Comparison of ENCODE assay signal across 11 cellular contexts in genomic region chr4:81652069-81652478, GRCh38.
DNase-seq lines count a peak whose midpoint lies in the region; ATAC-seq and TF ChIP-seq lines count a peak whose summit lies in the region.
"Had no signal": no experiment of that assay in that cellular context is flagged by ENCODE, and none has a peak within 500 bp of the region (broad histone marks: within the 10 kb centered on the region; RNA-seq: fewer than 3 reads in every experiment).

No MANE protein-coding gene starts in this region.

- peak overlapping the region; percentile 84 for H3K27ac Mint-ChIP-seq in activated CD4-positive, alpha-beta memory T cell treated with anti-CD3 and anti-CD28 coated beads for 36 hours
- H3K27ac Mint-ChIP-seq in activated CD4-positive, alpha-beta memory T cell treated with anti-CD3 and anti-CD28 coated beads, Interleukin-2, amount 10 ng/mL, durations not matched to agents 7 days and 5 days: no peak overlapping the region
- H3K27ac Mint-ChIP-seq in activated T-helper 2 cell treated with anti-CD3 and anti-CD28 coated beads, Interferon-gamma antibody, Interleukin-2, Interleukin-4, amounts not matched to agents 10 μg/mL and 5 μg/mL and 100 μg/mL, durations not matched to agents 14 hours and 24 hours and 36 hours: peak overlapping the region; percentile 36
- peak overlapping the region; percentile 77 for H3K27ac Mint-ChIP-seq in stimulated activated naive B cell treated with anti-CD40 and anti-IgM and Interleukin-4, amounts not matched to agents 10 μg/mL and 1 μg/mL and 100 μg/mL, for 72 hours
- H3K27ac Mint-ChIP-seq in T-helper 17 cell: no peak overlapping the region

- no peaks in the 10 kb centered on the region for H3K9me3 Mint-ChIP-seq in activated CD4-positive, alpha-beta memory T cell treated with anti-CD3 and anti-CD28 coated beads for 36 hours
- no peaks in the 10 kb centered on the region for H3K9me3 Mint-ChIP-seq in activated CD4-positive, alpha-beta memory T cell treated with anti-CD3 and anti-CD28 coated beads, Interleukin-2, amount 10 ng/mL, durations not matched to agents 7 days and 5 days
- H3K9me3 Mint-ChIP-seq in activated T-helper 2 cell treated with anti-CD3 and anti-CD28 coated beads, Interferon-gamma antibody, Interleukin-2, Interleukin-4, amounts not matched to agents 10 μg/mL and 5 μg/mL and 100 μg/mL, durations not matched to agents 14 hours and 24 hours and 36 hours: no peaks in the 10 kb centered on the region
- H3K9me3 Mint-ChIP-seq in stimulated activated naive B cell treated with anti-CD40 and anti-IgM and Interleukin-4, amounts not matched to agents 10 μg/mL and 1 μg/mL and 100 μg/mL, for 72 hours: no peaks in the 10 kb centered on the region

- H3K9ac ChIP-seq in mesendoderm (ENCODE audit: low read length): no peak overlapping the region

- H3K36me3 Mint-ChIP-seq in activated CD4-positive, alpha-beta memory T cell treated with anti-CD3 and anti-CD28 coated beads for 36 hours: no peaks in the 10 kb centered on the region
- H3K36me3 Mint-ChIP-seq in activated CD4-positive, alpha-beta memory T cell treated with anti-CD3 and anti-CD28 coated beads, Interleukin-2, amount 10 ng/mL, durations not matched to agents 7 days and 5 days (ENCODE audit: low read depth): no peaks in the 10 kb centered on the region
- H3K36me3 Mint-ChIP-seq in activated T-helper 2 cell treated with anti-CD3 and anti-CD28 coated beads, Interferon-gamma antibody, Interleukin-2, Interleukin-4, amounts not matched to agents 10 μg/mL and 5 μg/mL and 100 μg/mL, durations not matched to agents 14 hours and 24 hours and 36 hours (ENCODE audit: low read depth): no peaks in the 10 kb centered on the region
- no peaks in the 10 kb centered on the region for H3K36me3 Mint-ChIP-seq in stimulated activated naive B cell treated with anti-CD40 and anti-IgM and Interleukin-4, amounts not matched to agents 10 μg/mL and 1 μg/mL and 100 μg/mL, for 72 hours
- H3K36me3 Mint-ChIP-seq in T-helper 17 cell (ENCODE audit: low read depth): no peaks in the 10 kb centered on the region

- peaks cover 57% of the 10 kb centered on the region for H3K4me1 Mint-ChIP-seq in activated CD4-positive, alpha-beta memory T cell treated with anti-CD3 and anti-CD28 coated beads for 36 hours (ENCODE audit: low read depth)
- peaks cover 23% of the 10 kb centered on the region for H3K4me1 Mint-ChIP-seq in activated CD4-positive, alpha-beta memory T cell treated with anti-CD3 and anti-CD28 coated beads, Interleukin-2, amount 10 ng/mL, durations not matched to agents 7 days and 5 days
- H3K4me1 Mint-ChIP-seq in activated T-helper 2 cell treated with anti-CD3 and anti-CD28 coated beads, Interferon-gamma antibody, Interleukin-2, Interleukin-4, amounts not matched to agents 10 μg/mL and 5 μg/mL and 100 μg/mL, durations not matched to agents 14 hours and 24 hours and 36 hours (ENCODE audit: low read depth): peaks cover 46% of the 10 kb centered on the region
- peaks cover 38 to 73% of the 10 kb centered on the region in 2 donors for H3K4me1 Mint-ChIP-seq in stimulated activated naive B cell treated with anti-CD40 and anti-IgM and Interleukin-4, amounts not matched to agents 10 μg/mL and 1 μg/mL and 100 μg/mL, for 72 hours
- peaks cover 12% of the 10 kb centered on the region for H3K4me1 Mint-ChIP-seq in T-helper 17 cell

- TF ChIP-seq EP300 in tibial nerve (IDR thresholded peaks at IDR 0.05): no peak

- no peak for TF ChIP-seq POLR2A in tibial nerve (IDR thresholded peaks at IDR 0.05)

- CTCF ChIA-PET in activated CD4-positive, alpha-beta memory T cell treated with anti-CD3 and anti-CD28 coated beads for 36 hours (lab: Charles Lee): interaction anchor here (0.8 to 1.4 kb wide), 4 partner anchors 13 to 185 kb away, joined by 3 to 4 read pairs (median 3); partner anchors contain the start of gene RASGEF1B
- CTCF ChIA-PET in activated CD4-positive, alpha-beta memory T cell treated with anti-CD3 and anti-CD28 coated beads, Interleukin-2, amount 10 ng/mL, durations not matched to agents 7 days and 5 days (lab: Charles Lee): interaction anchor here (1.5 kb wide), 1 partner anchor 181 kb away, joined by 3 read pairs; the partner anchor contains the start of gene RASGEF1B

- intact Hi-C loops in activated CD4-positive, alpha-beta memory T cell treated with anti-CD3 and anti-CD28 coated beads for 36 hours (cut with micrococcal nuclease): loop anchor here (1.0 to 5.0 kb wide), 3 partner anchors 14 to 180 kb away; partner anchors contain the start of gene RASGEF1B
- intact Hi-C loops in activated T-helper 2 cell treated with anti-CD3 and anti-CD28 coated beads, Interferon-gamma antibody, Interleukin-2, Interleukin-4, amounts not matched to agents 10 μg/mL and 5 μg/mL and 100 μg/mL, durations not matched to agents 14 hours and 24 hours and 36 hours (cut with micrococcal nuclease): loop anchor here (5.0 kb wide), 1 partner anchor 160 kb away; no protein-coding TSS in a partner anchor
- intact Hi-C loops in left ventricle myocardium inferior (cut with micrococcal nuclease): no loop called here

- H4K8ac ChIP-seq in mesendoderm (ENCODE audit: low read depth, low read length): no peak overlapping the region

- no peak overlapping the region for H3K4me3 Mint-ChIP-seq in activated CD4-positive, alpha-beta memory T cell treated with anti-CD3 and anti-CD28 coated beads for 36 hours
- H3K4me3 Mint-ChIP-seq in activated CD4-positive, alpha-beta memory T cell treated with anti-CD3 and anti-CD28 coated beads, Interleukin-2, amount 10 ng/mL, durations not matched to agents 7 days and 5 days: no peak overlapping the region
- H3K4me3 Mint-ChIP-seq in activated T-helper 2 cell treated with anti-CD3 and anti-CD28 coated beads, Interferon-gamma antibody, Interleukin-2, Interleukin-4, amounts not matched to agents 10 μg/mL and 5 μg/mL and 100 μg/mL, durations not matched to agents 14 hours and 24 hours and 36 hours (ENCODE audit: low read depth): no peak overlapping the region
- peak overlapping the region; percentile 12 to 20 for H3K4me3 Mint-ChIP-seq in stimulated activated naive B cell treated with anti-CD40 and anti-IgM and Interleukin-4, amounts not matched to agents 10 μg/mL and 1 μg/mL and 100 μg/mL, for 72 hours
- no peak overlapping the region for H3K4me3 Mint-ChIP-seq in T-helper 17 cell

- H2BK15ac ChIP-seq in mesendoderm (replicated peaks; ENCODE audit: low read depth): peak overlapping the region; percentile 21

- H3K23ac ChIP-seq in mesendoderm (ENCODE audit: low read length): no peak overlapping the region

- no peak overlapping the region for H3K4me3 ChIP-seq in mesendoderm (ENCODE audit: low read length)
- H3K4me3 ChIP-seq in left ventricle myocardium inferior: no peak overlapping the region
- H3K4me3 ChIP-seq in tibial nerve: no peak overlapping the region
- H3K4me3 ChIP-seq: cardiac muscle cell had no signal

- ATAC-seq in stimulated activated naive B cell treated with anti-CD40 and anti-IgM and Interleukin-4, amounts not matched to agents 10 μg/mL and 1 μg/mL and 100 μg/mL, for 72 hours (replicated peaks): peak; percentile 18 to 28
- no peak for ATAC-seq in T-helper 17 cell
- ATAC-seq: left ventricle myocardium superior had no signal

- H3K27ac ChIP-seq in mesendoderm (ENCODE audit: low read depth, low read length) (peak overlapping the region; percentile 45), left ventricle myocardium inferior (replicated peaks) (no peak overlapping the region), tibial nerve (no peak overlapping the region)
- H3K27ac ChIP-seq: cardiac muscle cell had no signal

- POLR2A ChIA-PET in activated CD4-positive, alpha-beta memory T cell treated with anti-CD3 and anti-CD28 coated beads for 36 hours (lab: Charles Lee): interaction anchor here (0.8 to 2.9 kb wide), 4 partner anchors 44 to 187 kb away, joined by 3 to 10 read pairs (median 3); partner anchors contain the start of gene RASGEF1B
- POLR2A ChIA-PET in activated CD4-positive, alpha-beta memory T cell treated with anti-CD3 and anti-CD28 coated beads, Interleukin-2, amount 10 ng/mL, durations not matched to agents 7 days and 5 days (lab: Charles Lee): no interaction called here

- no peak overlapping the region for H4K5ac ChIP-seq in mesendoderm (ENCODE audit: low read length)

- peak overlapping the region; percentile 24 for H3K4ac ChIP-seq in mesendoderm (ENCODE audit: low read depth, low read length)

- H3K27me3 ChIP-seq in mesendoderm (ENCODE audit: insufficient read depth, low read length, poor library complexity) (no peaks in the 10 kb centered on the region), left ventricle myocardium inferior (ENCODE audit: low read depth) (no peaks in the 10 kb centered on the region), tibial nerve (no peaks in the 10 kb centered on the region)
- H3K27me3 ChIP-seq: cardiac muscle cell had no signal

- H3K4me2 ChIP-seq in mesendoderm (ENCODE audit: low read length): no peak overlapping the region

- peak; percentile 23 for DNase-seq in activated CD4-positive, alpha-beta memory T cell treated with anti-CD3 and anti-CD28 coated beads for 36 hours
- DNase-seq in activated CD4-positive, alpha-beta memory T cell treated with anti-CD3 and anti-CD28 coated beads, Interleukin-2, amount 10 ng/mL, durations not matched to agents 7 days and 5 days: no peak
- DNase-seq in activated T-helper 2 cell treated with anti-CD3 and anti-CD28 coated beads, Interferon-gamma antibody, Interleukin-2, Interleukin-4, amounts not matched to agents 10 μg/mL and 5 μg/mL and 100 μg/mL, durations not matched to agents 14 hours and 24 hours and 36 hours (ENCODE audit: low spot score): no peak
- DNase-seq in mesendoderm (no peak), T-helper 17 cell (no peak), left ventricle myocardium inferior (no peak), tibial nerve (ENCODE audit: low spot score in 2 of 2) (no peak)
- DNase-seq in stimulated activated naive B cell treated with anti-CD40 and anti-IgM and Interleukin-4, amounts not matched to agents 10 μg/mL and 1 μg/mL and 100 μg/mL, for 72 hours: no peak
- DNase-seq: left ventricle myocardium superior, NCI-H187 had no signal

- H2BK120ac ChIP-seq in mesendoderm (ENCODE audit: low read depth, low read length): peak overlapping the region; percentile 3

- H3K79me1 ChIP-seq in mesendoderm (ENCODE audit: low read length): no peaks in the 10 kb centered on the region

- H3K56ac ChIP-seq in mesendoderm (ENCODE audit: low read length): peak overlapping the region; percentile 47

- H3K27me3 Mint-ChIP-seq in activated CD4-positive, alpha-beta memory T cell treated with anti-CD3 and anti-CD28 coated beads for 36 hours: no peaks in the 10 kb centered on the region
- no peaks in the 10 kb centered on the region for H3K27me3 Mint-ChIP-seq in activated CD4-positive, alpha-beta memory T cell treated with anti-CD3 and anti-CD28 coated beads, Interleukin-2, amount 10 ng/mL, durations not matched to agents 7 days and 5 days
- H3K27me3 Mint-ChIP-seq in activated T-helper 2 cell treated with anti-CD3 and anti-CD28 coated beads, Interferon-gamma antibody, Interleukin-2, Interleukin-4, amounts not matched to agents 10 μg/mL and 5 μg/mL and 100 μg/mL, durations not matched to agents 14 hours and 24 hours and 36 hours (ENCODE audit: low read depth): no peaks in the 10 kb centered on the region
- no peaks in the 10 kb centered on the region for H3K27me3 Mint-ChIP-seq in stimulated activated naive B cell treated with anti-CD40 and anti-IgM and Interleukin-4, amounts not matched to agents 10 μg/mL and 1 μg/mL and 100 μg/mL, for 72 hours
- H3K27me3 Mint-ChIP-seq in T-helper 17 cell: no peaks in the 10 kb centered on the region

- peak overlapping the region; percentile 99 for H3K18ac ChIP-seq in mesendoderm (ENCODE audit: low read length)

- WGBS in mesendoderm (ENCODE audit: extremely low coverage, insufficient coverage, low lambda C conversion rate): no CpG with 5 or more reads among the region's 2 CpGs
- 57 to 68% methylated on average over 2 of the region's 2 CpGs for whole genome bisulfite sequencing in tibial nerve, 2 donors

- H2AK5ac ChIP-seq in mesendoderm (ENCODE audit: low read length): peak overlapping the region; percentile 50

- H3K36me3 ChIP-seq in mesendoderm (ENCODE audit: control insufficient read depth, insufficient read depth, low read length) (no peaks in the 10 kb centered on the region), left ventricle myocardium inferior (no peaks in the 10 kb centered on the region), tibial nerve (no peaks in the 10 kb centered on the region)
- H3K36me3 ChIP-seq: cardiac muscle cell had no signal

- H2BK5ac ChIP-seq in mesendoderm (ENCODE audit: low read length): peak overlapping the region; percentile 47

- no peaks in the 10 kb centered on the region for H3K9me3 ChIP-seq in T-helper 17 cell (ENCODE audit: control insufficient read depth, low read length, poor library complexity, severe bottlenecking)
- peaks cover 5% of the 10 kb centered on the region for H3K9me3 ChIP-seq in left ventricle myocardium inferior (replicated peaks)
- H3K9me3 ChIP-seq in tibial nerve: no peaks in the 10 kb centered on the region

- no peaks in the 10 kb centered on the region for H3K79me2 ChIP-seq in mesendoderm (ENCODE audit: control insufficient read depth, insufficient read depth, low read length)

- TF ChIP-seq CTCF in left ventricle myocardium inferior (IDR thresholded peaks at IDR 0.05; ENCODE audit: borderline replicate concordance): no peak
- TF ChIP-seq CTCF in tibial nerve (IDR thresholded peaks at IDR 0.05): no peak

- H3K4me1 ChIP-seq in mesendoderm (ENCODE audit: control insufficient read depth, low read depth, low read length) (peaks cover 10% of the 10 kb centered on the region), left ventricle myocardium inferior (peaks cover 16% of the 10 kb centered on the region), tibial nerve (peaks cover 0 to 25% (median 9%) of the 10 kb centered on the region in 4 donors)

Comparison
In these comparisons a context has a peak if more than half of its experiments do, and no peak if none do; other contexts are left out.
1. H3K27ac Mint-ChIP-seq: peak in activated CD4-positive, alpha-beta memory T cell treated with anti-CD3 and anti-CD28 coated beads for 36 hours (single experiment), activated T-helper 2 cell treated with anti-CD3 and anti-CD28 coated beads, Interferon-gamma antibody, Interleukin-2, Interleukin-4, amounts not matched to agents 10 μg/mL and 5 μg/mL and 100 μg/mL, durations not matched to agents 14 hours and 24 hours and 36 hours (single experiment) and stimulated activated naive B cell treated with anti-CD40 and anti-IgM and Interleukin-4, amounts not matched to agents 10 μg/mL and 1 μg/mL and 100 μg/mL, for 72 hours (single experiment); none in activated CD4-positive, alpha-beta memory T cell treated with anti-CD3 and anti-CD28 coated beads, Interleukin-2, amount 10 ng/mL, durations not matched to agents 7 days and 5 days (single experiment) and T-helper 17 cell (single experiment).
2. H3K4me3 Mint-ChIP-seq: peak in stimulated activated naive B cell treated with anti-CD40 and anti-IgM and Interleukin-4, amounts not matched to agents 10 μg/mL and 1 μg/mL and 100 μg/mL, for 72 hours (2 of 2); none in activated CD4-positive, alpha-beta memory T cell treated with anti-CD3 and anti-CD28 coated beads for 36 hours (single experiment), activated CD4-positive, alpha-beta memory T cell treated with anti-CD3 and anti-CD28 coated beads, Interleukin-2, amount 10 ng/mL, durations not matched to agents 7 days and 5 days (single experiment), activated T-helper 2 cell treated with anti-CD3 and anti-CD28 coated beads, Interferon-gamma antibody, Interleukin-2, Interleukin-4, amounts not matched to agents 10 μg/mL and 5 μg/mL and 100 μg/mL, durations not matched to agents 14 hours and 24 hours and 36 hours (single experiment) and T-helper 17 cell (single experiment).